Comparison of ENCODE assay signal across 9 cellular contexts in the genomic region with DNA sequence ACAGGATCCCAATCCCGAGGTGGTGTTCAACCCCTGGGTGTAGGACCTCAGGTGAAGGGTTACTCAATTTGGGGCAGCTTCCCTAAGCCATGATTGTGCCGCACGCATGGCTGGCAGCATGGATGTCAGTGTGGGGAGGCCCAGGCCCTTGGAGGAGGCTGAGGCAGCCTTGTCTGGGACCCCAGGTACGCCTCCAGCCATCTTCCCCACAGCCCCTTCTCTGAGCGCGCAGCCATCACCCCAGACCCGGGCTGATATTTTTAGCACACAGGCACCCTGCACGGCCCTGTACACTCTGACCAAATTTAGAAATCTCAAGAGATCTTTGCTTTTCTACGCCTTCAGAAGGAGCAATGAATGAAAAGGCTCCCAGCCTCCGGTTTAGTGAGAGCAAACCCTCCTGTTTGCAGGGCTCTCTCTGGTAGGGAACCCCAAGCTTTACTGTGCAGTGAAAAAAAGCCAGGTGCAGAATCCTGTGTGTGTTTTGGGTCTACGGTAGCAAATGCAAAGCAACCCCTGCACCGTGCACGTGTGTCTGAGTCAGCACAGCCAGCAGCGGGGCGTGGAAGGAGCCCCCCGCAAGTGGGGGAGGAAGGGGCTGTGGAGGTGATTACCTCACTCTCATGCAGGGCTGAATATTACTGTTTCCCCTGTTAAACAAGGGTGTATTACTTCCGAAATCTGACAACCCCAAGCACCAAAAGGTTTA. TPM values are rescaled to one million over a fixed set of nuclear protein-coding genes. Genes with fewer than 3 reads are reported as not detected.
A peak's percentile ranks its signal among the peaks of the same experiment; 100 is the strongest.
DNase-seq lines count a peak whose midpoint lies in the region; ATAC-seq and TF ChIP-seq lines count a peak whose summit lies in the region.
"Had no signal": no experiment of that assay in that cellular context is flagged by ENCODE, and none has a peak within 500 bp of the region (broad histone marks: within the 10 kb centered on the region; RNA-seq: fewer than 3 reads in every experiment).

No MANE protein-coding gene starts in this region.

- no peak overlapping the region for H3K4me3 Mint-ChIP-seq in glutamatergic neuron (ENCODE audit: unreplicated experiment)

- DNase-seq in GM12865 (ENCODE audit: low read depth): peak; percentile 89
- peak; percentile 28 for DNase-seq in cerebellar cortex (ENCODE audit: low spot score)
- DNase-seq in cerebellar nuclear complex (lab: John Stamatoyannopoulos, UW): no peak
- no peak for DNase-seq in HCEC 1CT
- DNase-seq in glutamatergic neuron: no peak
- DNase-seq in DMS 273 (lab: John Stamatoyannopoulos, UW; ENCODE audit: unreplicated experiment): no peak

- TF ChIP-seq CTCF in GM12865 (IDR thresholded peaks at IDR 0.05; ENCODE audit: insufficient read depth, low read depth, low read length, missing control alignments) (no peak), glutamatergic neuron (IDR thresholded peaks at IDR 0.05; ENCODE audit: partially characterized antibody, unreplicated experiment) (no peak)

- H3K36me3 Mint-ChIP-seq in glutamatergic neuron (ENCODE audit: unreplicated experiment): no peaks in the 10 kb centered on the region

- peaks cover 1% of the 10 kb centered on the region for H3K9me3 Mint-ChIP-seq in glutamatergic neuron (ENCODE audit: unreplicated experiment)

- H3K4me1 Mint-ChIP-seq in glutamatergic neuron (ENCODE audit: low read depth, unreplicated experiment): peaks cover 18% of the 10 kb centered on the region

- H3K27me3 Mint-ChIP-seq in glutamatergic neuron (ENCODE audit: unreplicated experiment): peaks cover 2% of the 10 kb centered on the region

- H3K27ac Mint-ChIP-seq in glutamatergic neuron (ENCODE audit: unreplicated experiment): no peak overlapping the region

- ATAC-seq in GM21423 (IDR thresholded peaks at IDR 0.05; ENCODE audit: unreplicated experiment): peak; percentile 67
- peak; percentile 34 for ATAC-seq in HG03575 (IDR thresholded peaks at IDR 0.05; ENCODE audit: extremely low read depth, insufficient number of reproducible peaks, low FRiP score, unreplicated experiment)

- H3K4me3 ChIP-seq in GM12865 (ENCODE audit: low read depth, low read length): peak overlapping the region; percentile 38

RNA-seq across cellular contexts. Expression of a gene that starts 44.3 kb away (rescaled TPM):
- not detected for total RNA-seq in glutamatergic neuron (ENCODE audit: unreplicated experiment)
- total RNA-seq: myocyte had no signal

Comparison
In these comparisons a context has a peak if more than half of its experiments do, and no peak if none do; other contexts are left out.
1. DNase-seq: peak in GM12865 (single experiment) and cerebellar cortex (single experiment); none in cerebellar nuclear complex (0 of 2), HCEC 1CT (single experiment), glutamatergic neuron (single experiment) and DMS 273 (single experiment).